In genomic region chr19:3687774-3688706, GRCh38 we compare ENCODE assay signal across 8 cellular contexts. TPM values are rescaled to one million over a fixed set of nuclear protein-coding genes. Genes with fewer than 3 reads are reported as not detected.
DNase-seq lines count a peak whose midpoint lies in the region; ATAC-seq, FAIRE-seq and TF ChIP-seq lines count a peak whose summit lies in the region.

No MANE protein-coding gene starts in this region.

- no peak overlapping the region; the same call in 1 of the 2 replicates for H2BK12ac ChIP-seq in H1 (ENCODE audit: low read depth, low read length)

- peak overlapping the region; percentile 90 for H3K18ac ChIP-seq in H1 (ENCODE audit: extremely low read depth, low read length)

- peak overlapping the region; percentile 94 for H3K4ac ChIP-seq in H1 (replicated peaks; ENCODE audit: insufficient read length, low read depth, low read length)

- H3K14ac ChIP-seq in H1 (ENCODE audit: insufficient read length), result no peak overlapping the region

- H3K4me2 ChIP-seq in H1 (ENCODE audit: insufficient read depth in 1 of 2, low read depth in 2 of 2, low read length in 2 of 2), result peak overlapping the region; percentile 63 to 64

- TF ChIP-seq CTCF in H1 (IDR thresholded peaks at IDR 0.05; ENCODE audit: control extremely low read depth in 1 of 3, insufficient read depth in 1 of 3, low read depth in 1 of 3, low read length in 3 of 3) (no peak), prostate gland (IDR thresholded peaks at IDR 0.05) (no peak)

- H4K8ac ChIP-seq in H1 (ENCODE audit: extremely low read depth, insufficient read depth, low read length), result peak overlapping the region; percentile 93

- no peak overlapping the region for H3K56ac ChIP-seq in H1 (replicated peaks; ENCODE audit: insufficient read length, low read depth, low read length)

- intact Hi-C loops in prostate gland (cut with DNase I) (no loop called here), sciatic nerve (cut with DNase I) (no loop called here)

- peaks cover 0 to 5% (median 3%) of the 10 kb centered on the region in 4 experiments; a peak in 2 of 8 replicates for H3K36me3 ChIP-seq in H1 (ENCODE audit: control insufficient read depth in 2 of 4, insufficient read depth in 4 of 4, low read length in 3 of 4)
- no peaks in the 10 kb centered on the region for H3K36me3 ChIP-seq in prostate gland

- H3K4me1 Mint-ChIP-seq in T-helper 17 cell, result peaks cover 38% of the 10 kb centered on the region

- H4K91ac ChIP-seq in H1 (replicated peaks; ENCODE audit: insufficient read length, low read length), result peak overlapping the region; percentile 97

- CTCF ChIA-PET in H1 (lab: Charles Lee; ENCODE audit: partially characterized antibody), result interaction anchor here (0.7 to 3.0 kb wide), 11 partner anchors 7 to 108 kb away, joined by 3 to 16 read pairs (median 3); partner anchors contain the start of gene PIP5K1C

- no peaks in the 10 kb centered on the region for H3K27me3 Mint-ChIP-seq in T-helper 17 cell

- H2AK5ac ChIP-seq in H1 (ENCODE audit: low read depth, low read length), result peak overlapping the region; percentile 97

- H3K36me3 Mint-ChIP-seq in T-helper 17 cell (ENCODE audit: low read depth), result peaks cover under 1% of the 10 kb centered on the region

- H3K79me2 ChIP-seq in H1 (ENCODE audit: control insufficient read depth in 1 of 2, insufficient read depth in 2 of 2, low read length in 2 of 2), result peaks cover 0 to 52% of the 10 kb centered on the region in 2 experiments; a peak in 3 of 4 replicates

- ATAC-seq in T-helper 17 cell (peak; percentile 61), sciatic nerve (no peak), HG02610 (IDR thresholded peaks at IDR 0.05; ENCODE audit: unreplicated experiment) (no peak)

- peaks cover 9% of the 10 kb centered on the region for H3K79me1 ChIP-seq in H1 (ENCODE audit: low read depth, low read length)

- H3K9me3 ChIP-seq in T-helper 17 cell (ENCODE audit: control insufficient read depth, low read length, poor library complexity, severe bottlenecking) (no peaks in the 10 kb centered on the region), H1 (ENCODE audit: insufficient read depth in 2 of 2, low read depth in 1 of 2, low read length in 1 of 2) (peaks cover 7 to 9% of the 10 kb centered on the region in 2 experiments), prostate gland (no peaks in the 10 kb centered on the region)

- POLR2A ChIA-PET in H1 (lab: Charles Lee; ENCODE audit: partially characterized antibody), result interaction anchor here (0.6 to 3.1 kb wide), 14 partner anchors 9 to 1073 kb away, joined by 3 to 12 read pairs (median 3); partner anchors contain the start of genes MRPL54, PIP5K1C and ZFR2

- H2BK20ac ChIP-seq in H1 (ENCODE audit: low read length), result no peak overlapping the region

- peak overlapping the region; percentile 64 for H2BK120ac ChIP-seq in H1 (replicated peaks; ENCODE audit: low read depth, low read length)

- peak overlapping the region; percentile 76 for H2BK5ac ChIP-seq in H1 (ENCODE audit: low read depth, low read length)

- H3K27ac ChIP-seq in H1 (ENCODE audit: low read depth, low read length) (peak overlapping the region; percentile 53; the same call in 1 of the 2 replicates), prostate gland (peak overlapping the region; percentile 41 to 70)

- peak overlapping the region; percentile 81 for H4K5ac ChIP-seq in H1 (ENCODE audit: insufficient read length, low read depth, low read length)

- H3K9ac ChIP-seq in H1 (replicated peaks in 1 of 4; ENCODE audit: extremely low read depth in 1 of 4, low read depth in 3 of 4, low read length in 3 of 4), result peak overlapping the region in 1 of 4 experiments; percentile 3; a peak in 1 of 7 replicates

- no peak overlapping the region for H3K23ac ChIP-seq in H1 (ENCODE audit: insufficient read length)

- 31% methylated on average over 38 of the region's 55 CpGs; no CpG with 5 or more reads in 1 of the 2 experiments for WGBS in H1 (ENCODE audit: extremely low coverage in 1 of 2, insufficient coverage in 1 of 2, insufficient read length in 1 of 2, insufficient replicate concordance in 2 of 2, low coverage in 1 of 2, low lambda C conversion rate in 2 of 2, missing lambda C conversion rate in 1 of 2), 2 experiments
- 34% methylated on average over 28 of the region's 55 CpGs for WGBS in prostate gland

- TF ChIP-seq RAD21 in H1 (IDR thresholded peaks at IDR 0.05 in 1 of 2, conservative IDR thresholded peaks at IDR 0.05 in 1 of 2; ENCODE audit: low read depth in 2 of 2, low read length in 2 of 2), result no peak

- no peaks in the 10 kb centered on the region; a peak in 1 of 7 replicates for H3K27me3 ChIP-seq in H1 (replicated peaks in 1 of 4; ENCODE audit: control insufficient read depth in 3 of 4, extremely low read depth in 1 of 4, insufficient read depth in 3 of 4, low read length in 3 of 4)
- H3K27me3 ChIP-seq in prostate gland (replicated peaks; ENCODE audit: insufficient read depth), result no peaks in the 10 kb centered on the region

- TF ChIP-seq EP300 in H1 (IDR thresholded peaks at IDR 0.05; ENCODE audit: borderline replicate concordance in 1 of 2, low read depth in 2 of 2, low read length in 2 of 2), result no peak

- DNase-seq in GM12892 (ENCODE audit: insufficient read length), result peak; percentile 70
- no peak for DNase-seq in T-helper 17 cell
- DNase-seq in H1 (ENCODE audit: low read depth in 1 of 2, low spot score in 2 of 2), result no peak
- peak; percentile 58 for DNase-seq in prostate gland (ENCODE audit: low spot score)
- DNase-seq in DMS 273 treated with DMSO at 0.1 percent for 48 hours (lab: John Stamatoyannopoulos, UW), result no peak
- DNase-seq in sciatic nerve (ENCODE audit: low spot score), result no peak
- no peak for DNase-seq in NCI-H2029 (lab: John Stamatoyannopoulos, UW)

- H4K20me1 ChIP-seq in H1 (replicated peaks in 1 of 2; ENCODE audit: control insufficient read depth in 1 of 2, insufficient read depth in 2 of 2, low read length in 2 of 2), result peaks cover 6 to 21% of the 10 kb centered on the region in 2 experiments

- H3K27ac Mint-ChIP-seq in T-helper 17 cell, result peak overlapping the region; percentile 21

- peak; percentile 62 for FAIRE-seq in GM12892 (lab: Jason Lieb, UNC)
- FAIRE-seq in H1 (lab: Jason Lieb, UNC), result no peak

- no peak overlapping the region for H2AFZ ChIP-seq in H1 (ENCODE audit: low read length)

- H3K4me1 ChIP-seq in H1 (replicated peaks in 1 of 4; ENCODE audit: control insufficient read depth in 3 of 4, insufficient read depth in 4 of 4, low read length in 3 of 4) (peaks cover 0 to 24% (median 14%) of the 10 kb centered on the region in 4 experiments; a peak in 6 of 7 replicates), prostate gland (replicated peaks) (peaks cover 10% of the 10 kb centered on the region)

- peaks cover 10% of the 10 kb centered on the region; the same call in 1 of the 2 replicates for H3K23me2 ChIP-seq in H1 (ENCODE audit: low read depth, low read length)

- H3K4me3 ChIP-seq in H1 (ENCODE audit: extremely low read depth in 1 of 4, insufficient read depth in 2 of 4, low read depth in 3 of 4, low read length in 4 of 4) (peak overlapping the region; percentile 2 to 51 (median 14); a peak in 4 of 8 replicates), prostate gland (peak overlapping the region; percentile 18 to 20)

- TF ChIP-seq POLR2A in GM12892 (IDR thresholded peaks at IDR 0.05; ENCODE audit: low read depth, low read length), result no peak; the same call in 1 of the 2 replicates
- no peak for TF ChIP-seq POLR2A in H1 (IDR thresholded peaks at IDR 0.05; ENCODE audit: control extremely low read depth in 1 of 2, low read depth in 2 of 2, low read length in 2 of 2)
- no peak for TF ChIP-seq POLR2A in prostate gland (IDR thresholded peaks at IDR 0.05)

- peak overlapping the region; percentile 90 for H3K4me3 Mint-ChIP-seq in T-helper 17 cell

- peak overlapping the region; percentile 61; the same call in 1 of the 2 replicates for H2BK15ac ChIP-seq in H1 (ENCODE audit: low read length)

TF ChIP-seq in H1, 55 proteins besides CTCF, POLR2A, EP300 and RAD21:
- TF ChIP-seq ASH2L (IDR thresholded peaks at IDR 0.05; ENCODE audit: low read length) (peak; percentile 49), GABPA (IDR thresholded peaks at IDR 0.05; ENCODE audit: borderline replicate concordance, insufficient read depth, low read length) (no peak)

RNA-seq across cellular contexts. Expression of gene PIP5K1C, which starts 12.2 kb away (rescaled TPM):
- 6.3 TPM for polyA plus RNA-seq in GM12892 (2012; ENCODE audit: missing spikeins)
- total RNA-seq in T-helper 17 cell (10 to 100 TPM; 21.7 to 23.7 TPM), prostate gland (10 to 100 TPM; 34.3 to 75.5 TPM), sciatic nerve (46.9 TPM)
- total RNA-seq in H1 (2021; fragmentation: NEBNext Ultra II Directional; extraction: Animal tissue kit (Norgen Biotek cat#: 25700)), result 31.3 and 32.9 TPM in 2 replicates
- polyA plus RNA-seq in H1 (2011; rRNA removed), result 10.6 and 20.4 TPM in 2 replicates
- 7.1 TPM for polyA plus RNA-seq in H1 (2011; cell fraction: cytosol; rRNA removed)
- 30.2 TPM for polyA plus RNA-seq in H1 (2011; cell fraction: nucleus; rRNA removed)
- polyA plus RNA-seq in H1 (2012, experiment 1 of 2), result 18.6 to 28.3 TPM (median 25.8 TPM) in 4 replicates
- 19.0 TPM for polyA plus RNA-seq in H1 (2012, experiment 2 of 2)
- polyA plus RNA-seq in H1 (2013, experiment 1 of 2), result 19.7 TPM
- polyA plus RNA-seq in H1 (2013, experiment 2 of 2), result 18.8 TPM
- 21.0 and 23.7 TPM in 2 replicates for polyA minus RNA-seq in H1 (2011; rRNA and poly(A)+ RNA removed)
- polyA minus RNA-seq in H1 (2011; cell fraction: cytosol; rRNA and poly(A)+ RNA removed), result 19.8 TPM
- 19.9 TPM for polyA minus RNA-seq in H1 (2011; cell fraction: nucleus; rRNA and poly(A)+ RNA removed)

RNA-seq across cellular contexts. Expression of gene TJP3, which starts 20.1 kb away (rescaled TPM):
- polyA plus RNA-seq in GM12892 (2012; ENCODE audit: missing spikeins), result not detected
- total RNA-seq in T-helper 17 cell (10 to 100 TPM; 13.4 to 14.2 TPM), prostate gland (10 to 100 TPM; 14.6 to 17.8 TPM), sciatic nerve (2.1 TPM)
- 24.6 and 26.1 TPM in 2 replicates for total RNA-seq in H1 (2021; fragmentation: NEBNext Ultra II Directional; extraction: Animal tissue kit (Norgen Biotek cat#: 25700))
- 17.1 and 30.2 TPM in 2 replicates for polyA plus RNA-seq in H1 (2011; rRNA removed)
- polyA plus RNA-seq in H1 (2011; cell fraction: cytosol; rRNA removed), result 22.0 TPM
- 41.8 TPM for polyA plus RNA-seq in H1 (2011; cell fraction: nucleus; rRNA removed)
- polyA plus RNA-seq in H1 (2012, experiment 1 of 2), result 29.8 to 44.6 TPM (median 40.4 TPM) in 4 replicates
- polyA plus RNA-seq in H1 (2012, experiment 2 of 2), result 36.2 TPM
- 37.5 TPM for polyA plus RNA-seq in H1 (2013, experiment 1 of 2)
- 30.4 TPM for polyA plus RNA-seq in H1 (2013, experiment 2 of 2)
- 9.9 and 14.4 TPM in 2 replicates for polyA minus RNA-seq in H1 (2011; rRNA and poly(A)+ RNA removed)
- polyA minus RNA-seq in H1 (2011; cell fraction: cytosol; rRNA and poly(A)+ RNA removed), result 18.3 TPM
- polyA minus RNA-seq in H1 (2011; cell fraction: nucleus; rRNA and poly(A)+ RNA removed), result 12.6 TPM

Comparison
In these comparisons a context has a peak if more than half of its experiments do, and no peak if none do; other contexts are left out.
1. DNase-seq: peak in GM12892 (single experiment) and prostate gland (single experiment); none in T-helper 17 cell (0 of 3), H1 (0 of 2), DMS 273 treated with DMSO at 0.1 percent for 48 hours (single experiment), sciatic nerve (single experiment) and NCI-H2029 (single experiment).